ENCODE assay signal across 25 cellular contexts in genomic region chr1:228370439-228370940, GRCh38. TPM values are rescaled to one million over a fixed set of nuclear protein-coding genes. Genes with fewer than 3 reads are reported as not detected.
DNase-seq lines count a peak whose midpoint lies in the region; ATAC-seq, FAIRE-seq and TF ChIP-seq lines count a peak whose summit lies in the region.
"Had no signal": no experiment of that assay in that cellular context is flagged by ENCODE, and none has a peak within 500 bp of the region (broad histone marks: within the 10 kb centered on the region; RNA-seq: fewer than 3 reads in every experiment).

No MANE protein-coding gene starts in this region.

- no peaks in the 10 kb centered on the region for H3K36me3 ChIP-seq in BLaER1 treated with 17β-estradiol and CSF1 and Interleukin-3, amounts not matched to agents 10 nM and 100 nM
- no peaks in the 10 kb centered on the region for H3K36me3 ChIP-seq in HCT116 (ENCODE audit: control insufficient read depth in 1 of 2, insufficient read depth in 2 of 2, low read length in 2 of 2)
- H3K36me3 ChIP-seq in H1 (ENCODE audit: control insufficient read depth in 2 of 4, insufficient read depth in 4 of 4, low read length in 3 of 4): no peaks in the 10 kb centered on the region
- H3K36me3 ChIP-seq in Karpas-422 (ENCODE audit: insufficient read depth, low read length): no peaks in the 10 kb centered on the region
- H3K36me3 ChIP-seq: upper lobe of right lung had no signal

- intact Hi-C loops in HCT116 (cut with micrococcal nuclease): no loop called here

- no peaks in the 10 kb centered on the region for H3K9me3 ChIP-seq in BLaER1 treated with 17β-estradiol and CSF1 and Interleukin-3, amounts not matched to agents 10 nM and 100 nM (replicated peaks in 1 of 11)
- H3K9me3 ChIP-seq in HCT116 (ENCODE audit: control insufficient read depth in 1 of 2, insufficient read depth in 1 of 2, low read depth in 1 of 2, low read length in 2 of 2) (no peaks in the 10 kb centered on the region), H1 (ENCODE audit: insufficient read depth in 2 of 2, low read depth in 1 of 2, low read length in 1 of 2) (no peaks in the 10 kb centered on the region), Karpas-422 (ENCODE audit: low read length) (no peaks in the 10 kb centered on the region)
- H3K9me3 ChIP-seq: upper lobe of right lung had no signal

- H2BK12ac ChIP-seq in H1 (ENCODE audit: low read depth, low read length): no peak overlapping the region

- TF ChIP-seq CTCF in HCT116 (IDR thresholded peaks at IDR 0.05 in 2 of 3, conservative IDR thresholded peaks at IDR 0.05 in 1 of 3; ENCODE audit: borderline replicate concordance in 1 of 3, insufficient read depth in 1 of 3, low read depth in 2 of 3, low read length in 2 of 3): no peak
- no peak for TF ChIP-seq CTCF in H1 (IDR thresholded peaks at IDR 0.05; ENCODE audit: control extremely low read depth in 1 of 3, insufficient read depth in 1 of 3, low read depth in 1 of 3, low read length in 3 of 3)
- TF ChIP-seq CTCF in progenitor cell of endocrine pancreas (IDR thresholded peaks at IDR 0.05; ENCODE audit: unreplicated experiment): peak; percentile 13

- H4K5ac ChIP-seq in H1 (ENCODE audit: insufficient read length, low read depth, low read length): no peak overlapping the region

- H4K20me1 ChIP-seq in BLaER1 treated with 17β-estradiol and CSF1 and Interleukin-3, amounts not matched to agents 10 nM and 100 nM: peaks cover 0 to 47% (median 0%) of the 10 kb centered on the region in 11 experiments; a peak in 4 of 22 replicates
- H4K20me1 ChIP-seq in HCT116 (ENCODE audit: insufficient read depth): no peaks in the 10 kb centered on the region
- peaks cover 0 to 5% of the 10 kb centered on the region in 2 experiments for H4K20me1 ChIP-seq in H1 (replicated peaks in 1 of 2; ENCODE audit: control insufficient read depth in 1 of 2, insufficient read depth in 2 of 2, low read length in 2 of 2)
- peaks cover 6% of the 10 kb centered on the region; the same call in 1 of the 2 replicates for H4K20me1 ChIP-seq in Karpas-422 (ENCODE audit: insufficient read depth, low read depth, low read length)

- H3K9ac ChIP-seq in BLaER1 treated with 17β-estradiol and CSF1 and Interleukin-3, amounts not matched to agents 10 nM and 100 nM: 0 out of 22 replicates have a peak overlapping the region, but pooled peaks of 2 of the 11 experiments have one; percentile 0 to 18
- H3K9ac ChIP-seq in HCT116 (ENCODE audit: low read length) (no peak overlapping the region), H1 (replicated peaks in 1 of 4; ENCODE audit: extremely low read depth in 1 of 4, low read depth in 3 of 4, low read length in 3 of 4) (no peak overlapping the region), Karpas-422 (ENCODE audit: low read length) (no peak overlapping the region)

- no peaks in the 10 kb centered on the region for H3K27me3 ChIP-seq in BLaER1 treated with 17β-estradiol and CSF1 and Interleukin-3, amounts not matched to agents 10 nM and 100 nM
- no peaks in the 10 kb centered on the region for H3K27me3 ChIP-seq in HCT116 (ENCODE audit: insufficient read depth, low read length)
- H3K27me3 ChIP-seq in H1 (replicated peaks in 1 of 4; ENCODE audit: control insufficient read depth in 3 of 4, extremely low read depth in 1 of 4, insufficient read depth in 3 of 4, low read length in 3 of 4): no peaks in the 10 kb centered on the region; a peak in 1 of 7 replicates
- H3K27me3 ChIP-seq in Karpas-422 (ENCODE audit: low read length): no peaks in the 10 kb centered on the region
- H3K27me3 ChIP-seq: dorsolateral prefrontal cortex, upper lobe of right lung had no signal

- CTCF ChIA-PET in HCT116 (lab: Charles Lee) (no interaction called here), H1 (lab: Charles Lee; ENCODE audit: partially characterized antibody) (interaction anchor here (0.9 to 2.5 kb wide), 5 partner anchors 15 to 93 kb away, joined by 3 to 9 read pairs (median 3); a partner anchor contains a TSS)

- no peak overlapping the region for H3K4me3 Mint-ChIP-seq in progenitor cell of endocrine pancreas (ENCODE audit: low read depth)
- H3K4me3 Mint-ChIP-seq: activated CD8-positive, alpha-beta T cell treated with anti-CD3 and anti-CD28 coated beads for 36 hours; activated naive CD8-positive, alpha-beta T cell treated with anti-CD3 and anti-CD28 coated beads, Interleukin-2, amount 10 ng/mL, durations not matched to agents 7 days and 5 days; natural killer cell treated with Interleukin-12 subunit alpha and Interleukin-12 subunit beta and Interleukin-15 and Interleukin-18, amount 100 ng/mL, for 72 hours; stimulated activated naive B cell treated with anti-CD40 and anti-IgM and Interleukin-4, amounts not matched to agents 10 μg/mL and 1 μg/mL and 100 μg/mL, for 72 hours had no signal

- 94% methylated on average over 10 of the region's 10 CpGs; no CpG with 5 or more reads in 1 of the 2 experiments for WGBS in H1 (ENCODE audit: extremely low coverage in 1 of 2, insufficient coverage in 1 of 2, insufficient read length in 1 of 2, insufficient replicate concordance in 2 of 2, low coverage in 1 of 2, low lambda C conversion rate in 2 of 2, missing lambda C conversion rate in 1 of 2), 2 experiments

- no peak overlapping the region for H2BK120ac ChIP-seq in H1 (replicated peaks; ENCODE audit: low read depth, low read length)

- no peak overlapping the region for H3K14ac ChIP-seq in H1 (ENCODE audit: insufficient read length)

- no peak overlapping the region for H2AFZ ChIP-seq in HCT116 (ENCODE audit: low read depth, low read length, poor library complexity, severe bottlenecking)
- no peak overlapping the region for H2AFZ ChIP-seq in H1 (ENCODE audit: low read length)
- no peak overlapping the region for H2AFZ ChIP-seq in Karpas-422 (ENCODE audit: low read length)

- no peak for TF ChIP-seq EP300 in H1 (IDR thresholded peaks at IDR 0.05; ENCODE audit: borderline replicate concordance in 1 of 2, low read depth in 2 of 2, low read length in 2 of 2)

- TF ChIP-seq RAD21 in HCT116 (IDR thresholded peaks at IDR 0.05; ENCODE audit: low read depth): no peak
- no peak for TF ChIP-seq RAD21 in H1 (IDR thresholded peaks at IDR 0.05 in 1 of 2, conservative IDR thresholded peaks at IDR 0.05 in 1 of 2; ENCODE audit: low read depth in 2 of 2, low read length in 2 of 2)

- no peak overlapping the region for H2AK5ac ChIP-seq in H1 (ENCODE audit: low read depth, low read length)

- H3K79me1 ChIP-seq in H1 (ENCODE audit: low read depth, low read length): no peaks in the 10 kb centered on the region

- no peak overlapping the region for H2BK20ac ChIP-seq in H1 (ENCODE audit: low read length)

- no peak for ATAC-seq in HCT116
- no peak for ATAC-seq in HG03457 (IDR thresholded peaks at IDR 0.05; ENCODE audit: unreplicated experiment)
- ATAC-seq: activated CD8-positive, alpha-beta T cell treated with anti-CD3 and anti-CD28 coated beads for 36 hours; natural killer cell treated with Interleukin-12 subunit alpha and Interleukin-12 subunit beta and Interleukin-15 and Interleukin-18, amount 100 ng/mL, for 72 hours; stimulated activated naive B cell treated with anti-CD40 and anti-IgM and Interleukin-4, amounts not matched to agents 10 μg/mL and 1 μg/mL and 100 μg/mL, for 72 hours; upper lobe of right lung had no signal

- H3K56ac ChIP-seq in H1 (replicated peaks; ENCODE audit: insufficient read length, low read depth, low read length): no peak overlapping the region

- H3K36me3 Mint-ChIP-seq in progenitor cell of endocrine pancreas (ENCODE audit: insufficient read depth): no peaks in the 10 kb centered on the region
- H3K36me3 Mint-ChIP-seq: activated naive CD8-positive, alpha-beta T cell treated with anti-CD3 and anti-CD28 coated beads, Interleukin-2, amount 10 ng/mL, durations not matched to agents 7 days and 5 days; natural killer cell treated with Interleukin-12 subunit alpha and Interleukin-12 subunit beta and Interleukin-15 and Interleukin-18, amount 100 ng/mL, for 72 hours; stimulated activated naive B cell treated with anti-CD40 and anti-IgM and Interleukin-4, amounts not matched to agents 10 μg/mL and 1 μg/mL and 100 μg/mL, for 72 hours had no signal

- peaks cover 4 to 43% (median 38%) of the 10 kb centered on the region in 10 experiments; a peak in 19 of 20 replicates for H3K4me1 ChIP-seq in BLaER1 treated with 17β-estradiol and CSF1 and Interleukin-3, amounts not matched to agents 10 nM and 100 nM
- peaks cover 0 to 33% of the 10 kb centered on the region in 2 experiments; a peak in 3 of 4 replicates for H3K4me1 ChIP-seq in HCT116 (ENCODE audit: control insufficient read depth in 1 of 2, insufficient read depth in 2 of 2, low read length in 2 of 2)
- H3K4me1 ChIP-seq in H1 (replicated peaks in 1 of 4; ENCODE audit: control insufficient read depth in 3 of 4, insufficient read depth in 4 of 4, low read length in 3 of 4): peaks cover 0 to 16% (median 5%) of the 10 kb centered on the region in 4 experiments; a peak in 4 of 7 replicates
- peaks cover 23% of the 10 kb centered on the region for H3K4me1 ChIP-seq in Karpas-422 (ENCODE audit: low read length)
- H3K4me1 ChIP-seq: upper lobe of right lung had no signal

- DNase-seq in HCT116 (ENCODE audit: low read depth, low spot score) (no peak), H1 (ENCODE audit: low read depth in 1 of 2, low spot score in 2 of 2) (no peak), progenitor cell of endocrine pancreas (ENCODE audit: low spot score, unreplicated experiment) (no peak), Karpas-422 (no peak), DMS79 (lab: John Stamatoyannopoulos, UW) (no peak)
- DNase-seq in stimulated activated CD8-positive, alpha-beta memory T cell treated with anti-CD3 and anti-CD28 coated beads, Interleukin-4, amount 100 ng/mL, for 48 hours: no peak
- DNase-seq: activated CD4-positive, CD25-positive, alpha-beta regulatory T cell treated with anti-CD3 and anti-CD28 coated beads, Interleukin-2, amount 50 U/mL, for 72 hours; activated CD8-positive, alpha-beta T cell treated with anti-CD3 and anti-CD28 coated beads for 36 hours; activated effector memory CD4-positive, alpha-beta T cell treated with Interleukin-2 at 50 U/mL for 16 hours; activated naive CD8-positive, alpha-beta T cell treated with anti-CD3 and anti-CD28 coated beads, Interleukin-2, amount 10 ng/mL, durations not matched to agents 7 days and 5 days; GOT3; NCI-H1048; NCI-H187; NCI-H526 treated with DMSO at 0.1 percent for 48 hours; stimulated activated CD4-positive, alpha-beta T cell treated with anti-CD3 and anti-CD28 coated beads, Interleukin-4, amount 100 ng/mL, for 4 hours; stimulated activated naive B cell treated with anti-CD40 and anti-IgM and Interleukin-4, amounts not matched to agents 10 μg/mL and 1 μg/mL and 100 μg/mL, for 72 hours had no signal

- no peak overlapping the region for H3K23ac ChIP-seq in H1 (ENCODE audit: insufficient read length)

- no TSS peak for BruUV-seq in HCT116 (replicated peaks; lab: Mats Ljungman, UMichigan)

- H4K91ac ChIP-seq in H1 (replicated peaks; ENCODE audit: insufficient read length, low read length): no peak overlapping the region

- H3K27me3 Mint-ChIP-seq in progenitor cell of endocrine pancreas: no peaks in the 10 kb centered on the region
- H3K27me3 Mint-ChIP-seq: activated CD8-positive, alpha-beta T cell treated with anti-CD3 and anti-CD28 coated beads for 36 hours; activated naive CD8-positive, alpha-beta T cell treated with anti-CD3 and anti-CD28 coated beads, Interleukin-2, amount 10 ng/mL, durations not matched to agents 7 days and 5 days; natural killer cell treated with Interleukin-12 subunit alpha and Interleukin-12 subunit beta and Interleukin-15 and Interleukin-18, amount 100 ng/mL, for 72 hours; stimulated activated naive B cell treated with anti-CD40 and anti-IgM and Interleukin-4, amounts not matched to agents 10 μg/mL and 1 μg/mL and 100 μg/mL, for 72 hours had no signal

- H3K4me3 ChIP-seq in BLaER1 treated with 17β-estradiol and CSF1 and Interleukin-3, amounts not matched to agents 10 nM and 100 nM: no peak overlapping the region
- H3K4me3 ChIP-seq in HCT116 (replicated peaks in 1 of 2; ENCODE audit: low read depth in 1 of 2, low read length in 2 of 2) (no peak overlapping the region), H1 (ENCODE audit: extremely low read depth in 1 of 4, insufficient read depth in 2 of 4, low read depth in 3 of 4, low read length in 4 of 4) (no peak overlapping the region), Karpas-422 (ENCODE audit: low read length) (no peak overlapping the region)
- H3K4me3 ChIP-seq: dorsolateral prefrontal cortex, upper lobe of right lung had no signal

- H3K79me2 ChIP-seq in HCT116 (ENCODE audit: insufficient read depth, low read length) (no peaks in the 10 kb centered on the region), H1 (ENCODE audit: control insufficient read depth in 1 of 2, insufficient read depth in 2 of 2, low read length in 2 of 2) (no peaks in the 10 kb centered on the region), Karpas-422 (ENCODE audit: low read length) (no peaks in the 10 kb centered on the region)

- H3K23me2 ChIP-seq in H1 (ENCODE audit: low read depth, low read length): no peaks in the 10 kb centered on the region

- no peak overlapping the region for H2BK15ac ChIP-seq in H1 (ENCODE audit: low read length)

- H3K18ac ChIP-seq in H1 (ENCODE audit: extremely low read depth, low read length): no peak overlapping the region

- TF ChIP-seq POLR2A in HCT116 (IDR thresholded peaks at IDR 0.05; ENCODE audit: borderline replicate concordance, extremely low read depth, insufficient read depth, insufficient read length): no peak
- TF ChIP-seq POLR2A in H1 (IDR thresholded peaks at IDR 0.05; ENCODE audit: control extremely low read depth in 1 of 2, low read depth in 2 of 2, low read length in 2 of 2): no peak

- peaks cover 11% of the 10 kb centered on the region for H3K4me1 Mint-ChIP-seq in progenitor cell of endocrine pancreas (ENCODE audit: low read depth)
- H3K4me1 Mint-ChIP-seq: activated naive CD8-positive, alpha-beta T cell treated with anti-CD3 and anti-CD28 coated beads, Interleukin-2, amount 10 ng/mL, durations not matched to agents 7 days and 5 days; stimulated activated naive B cell treated with anti-CD40 and anti-IgM and Interleukin-4, amounts not matched to agents 10 μg/mL and 1 μg/mL and 100 μg/mL, for 72 hours had no signal

- POLR2A ChIA-PET in HCT116 (lab: Charles Lee): no interaction called here
- POLR2A ChIA-PET in H1 (lab: Charles Lee; ENCODE audit: partially characterized antibody): interaction anchor here (0.6 to 2.4 kb wide), 3 partner anchors 36 to 153 kb away, joined by 3 to 7 read pairs (median 3); partner anchors contain the start of gene TRIM11

- peak overlapping the region in 9 of 11 experiments; percentile 18 to 75 (median 64); a peak in 17 of 22 replicates for H3K4me2 ChIP-seq in BLaER1 treated with 17β-estradiol and CSF1 and Interleukin-3, amounts not matched to agents 10 nM and 100 nM
- peak overlapping the region; percentile 47 for H3K4me2 ChIP-seq in HCT116 (ENCODE audit: low read length)
- no peak overlapping the region for H3K4me2 ChIP-seq in H1 (ENCODE audit: insufficient read depth in 1 of 2, low read depth in 2 of 2, low read length in 2 of 2)
- no peak overlapping the region for H3K4me2 ChIP-seq in Karpas-422 (ENCODE audit: low read depth, low read length, poor library complexity, severe bottlenecking)

- no peaks in the 10 kb centered on the region for H3K9me2 ChIP-seq in HCT116 (ENCODE audit: insufficient read depth)
- no peaks in the 10 kb centered on the region for H3K9me2 ChIP-seq in Karpas-422 (replicated peaks; ENCODE audit: insufficient read depth, low read length)

- H3K27ac ChIP-seq in BLaER1 treated with 17β-estradiol and CSF1 and Interleukin-3, amounts not matched to agents 10 nM and 100 nM: no peak overlapping the region
- H3K27ac ChIP-seq in HCT116 (ENCODE audit: low read depth, low read length) (no peak overlapping the region), H1 (ENCODE audit: low read depth, low read length) (no peak overlapping the region), Karpas-422 (ENCODE audit: low read length) (no peak overlapping the region)
- H3K27ac ChIP-seq: dorsolateral prefrontal cortex, upper lobe of right lung had no signal

- H3K4ac ChIP-seq in H1 (replicated peaks; ENCODE audit: insufficient read length, low read depth, low read length): no peak overlapping the region

- H4K8ac ChIP-seq in H1 (ENCODE audit: extremely low read depth, insufficient read depth, low read length): peak overlapping the region; percentile 69; the same call in 1 of the 2 replicates

- FAIRE-seq in H1 (lab: Jason Lieb, UNC): no peak
- FAIRE-seq: D721Med, RCC 7860, TTC549 had no signal

- H2BK5ac ChIP-seq in H1 (ENCODE audit: low read depth, low read length): no peak overlapping the region

- H3K27ac Mint-ChIP-seq in progenitor cell of endocrine pancreas: no peak overlapping the region
- H3K27ac Mint-ChIP-seq: activated CD8-positive, alpha-beta T cell treated with anti-CD3 and anti-CD28 coated beads for 36 hours; activated naive CD8-positive, alpha-beta T cell treated with anti-CD3 and anti-CD28 coated beads, Interleukin-2, amount 10 ng/mL, durations not matched to agents 7 days and 5 days; natural killer cell treated with Interleukin-12 subunit alpha and Interleukin-12 subunit beta and Interleukin-15 and Interleukin-18, amount 100 ng/mL, for 72 hours; stimulated activated naive B cell treated with anti-CD40 and anti-IgM and Interleukin-4, amounts not matched to agents 10 μg/mL and 1 μg/mL and 100 μg/mL, for 72 hours had no signal

- H3K9me3 Mint-ChIP-seq in progenitor cell of endocrine pancreas (ENCODE audit: low read depth): no peaks in the 10 kb centered on the region
- H3K9me3 Mint-ChIP-seq: activated CD8-positive, alpha-beta T cell treated with anti-CD3 and anti-CD28 coated beads for 36 hours; activated naive CD8-positive, alpha-beta T cell treated with anti-CD3 and anti-CD28 coated beads, Interleukin-2, amount 10 ng/mL, durations not matched to agents 7 days and 5 days; natural killer cell treated with Interleukin-12 subunit alpha and Interleukin-12 subunit beta and Interleukin-15 and Interleukin-18, amount 100 ng/mL, for 72 hours; stimulated activated naive B cell treated with anti-CD40 and anti-IgM and Interleukin-4, amounts not matched to agents 10 μg/mL and 1 μg/mL and 100 μg/mL, for 72 hours had no signal

- RAD21 ChIA-PET in HCT116 (lab: Charles Lee; ENCODE audit: low non-redundant PET in 1 of 2, low total read pairs in 2 of 2, uncharacterized antibody in 2 of 2, unreplicated experiment in 2 of 2): no interaction called here

RNA-seq across cellular contexts. Expression of gene TRIM11, which starts 36.1 kb away (rescaled TPM):
- total RNA-seq in HCT116 (2021; ENCODE audit: unreplicated experiment) (42.5 TPM), progenitor cell of endocrine pancreas (41.1 and 42.4 TPM in 2 replicates)
- 22.9 and 24.4 TPM in 2 replicates for polyA plus RNA-seq in HCT116 (2012)
- total RNA-seq in H1 (2021; fragmentation: NEBNext Ultra II Directional; extraction: Animal tissue kit (Norgen Biotek cat#: 25700)): 31.3 and 32.1 TPM in 2 replicates
- polyA plus RNA-seq in H1 (2011; rRNA removed): 11.1 and 19.6 TPM in 2 replicates
- 15.2 TPM for polyA plus RNA-seq in H1 (2011; cell fraction: cytosol; rRNA removed)
- 41.2 TPM for polyA plus RNA-seq in H1 (2011; cell fraction: nucleus; rRNA removed)
- polyA plus RNA-seq in H1 (2012, experiment 1 of 2): 20.6 to 26.0 TPM (median 22.5 TPM) in 4 replicates
- 18.9 TPM for polyA plus RNA-seq in H1 (2012, experiment 2 of 2)
- polyA plus RNA-seq in H1 (2013, experiment 1 of 2): 15.4 TPM
- polyA plus RNA-seq in H1 (2013, experiment 2 of 2): 15.5 TPM
- polyA minus RNA-seq in H1 (2011; rRNA and poly(A)+ RNA removed): 18.6 and 18.8 TPM in 2 replicates
- 17.7 TPM for polyA minus RNA-seq in H1 (2011; cell fraction: cytosol; rRNA and poly(A)+ RNA removed)
- polyA minus RNA-seq in H1 (2011; cell fraction: nucleus; rRNA and poly(A)+ RNA removed): 32.8 TPM
- total RNA-seq in Karpas-422 (2014; rRNA removed; shearing (Covaris generic); ENCODE audit: low replicate concordance): 27.7 and 39.5 TPM in 2 replicates

RNA-seq across cellular contexts. Expression of gene TRIM17, which starts 46.2 kb away (rescaled TPM):
- total RNA-seq in HCT116 (2021; ENCODE audit: unreplicated experiment): not detected
- 0.27 and 0.43 TPM in 2 replicates for polyA plus RNA-seq in HCT116 (2012)
- 2.2 and 2.3 TPM in 2 replicates for total RNA-seq in H1 (2021; fragmentation: NEBNext Ultra II Directional; extraction: Animal tissue kit (Norgen Biotek cat#: 25700))
- polyA plus RNA-seq in H1 (2011; rRNA removed): 1.0 and 1.1 TPM in 2 replicates
- 1.0 TPM for polyA plus RNA-seq in H1 (2011; cell fraction: cytosol; rRNA removed)
- polyA plus RNA-seq in H1 (2011; cell fraction: nucleus; rRNA removed): 5.9 TPM
- polyA plus RNA-seq in H1 (2012, experiment 1 of 2): 1.3 to 2.3 TPM (median 1.9 TPM) in 4 replicates
- 0.63 TPM for polyA plus RNA-seq in H1 (2012, experiment 2 of 2)
- 0.97 TPM for polyA plus RNA-seq in H1 (2013, experiment 1 of 2)
- 0.75 TPM for polyA plus RNA-seq in H1 (2013, experiment 2 of 2)
- 1.00 and 1.5 TPM in 2 replicates for polyA minus RNA-seq in H1 (2011; rRNA and poly(A)+ RNA removed)
- polyA minus RNA-seq in H1 (2011; cell fraction: cytosol; rRNA and poly(A)+ RNA removed): not detected
- 3.3 TPM for polyA minus RNA-seq in H1 (2011; cell fraction: nucleus; rRNA and poly(A)+ RNA removed)
- 20.5 and 20.8 TPM in 2 replicates for total RNA-seq in progenitor cell of endocrine pancreas
- total RNA-seq in Karpas-422 (2014; rRNA removed; shearing (Covaris generic); ENCODE audit: low replicate concordance): 0.29 TPM in 1 of 2 replicates, not detected in the other
- total RNA-seq: SK-MEL-5 had no signal

Comparison
In these comparisons a context has a peak if more than half of its experiments do, and no peak if none do; other contexts are left out.
1. H3K4me2 ChIP-seq: peak in BLaER1 treated with 17β-estradiol and CSF1 and Interleukin-3, amounts not matched to agents 10 nM and 100 nM (9 of 11) and HCT116 (single experiment); none in H1 (0 of 2) and Karpas-422 (single experiment).